Comparison of ENCODE assay signal across 12 cellular contexts in genomic region chr6:33905081-33905609, GRCh38.
A peak's percentile ranks its signal among the peaks of the same experiment; 100 is the strongest.
DNase-seq lines count a peak whose midpoint lies in the region; ATAC-seq and TF ChIP-seq lines count a peak whose summit lies in the region.
"Had no signal": no experiment of that assay in that cellular context is flagged by ENCODE, and none has a peak within 500 bp of the region (broad histone marks: within the 10 kb centered on the region; RNA-seq: fewer than 3 reads in every experiment).

No MANE protein-coding gene starts in this region.

- peaks cover 12% of the 10 kb centered on the region for H3K27me3 ChIP-seq in gastroesophageal sphincter

- peak overlapping the region; percentile 87 for H3K27ac Mint-ChIP-seq in activated naive CD8-positive, alpha-beta T cell
- H3K27ac Mint-ChIP-seq in activated naive CD8-positive, alpha-beta T cell treated with anti-CD3 and anti-CD28 coated beads, Interleukin-2, amount 50 U/mL, for 24 hours: no peak overlapping the region
- peak overlapping the region; percentile 73 for H3K27ac Mint-ChIP-seq in central memory CD8-positive, alpha-beta T cell (ENCODE audit: low read depth)
- H3K27ac Mint-ChIP-seq in HFFc6: no peak overlapping the region
- H3K27ac Mint-ChIP-seq: mesothelial cell of epicardium had no signal

- no peak for TF ChIP-seq CTCF in gastroesophageal sphincter (IDR thresholded peaks at IDR 0.05)
- no peak for TF ChIP-seq CTCF in HFFc6 (IDR thresholded peaks at IDR 0.05)

- no peak overlapping the region for H3K4me3 ChIP-seq in gastroesophageal sphincter

- no peak for ATAC-seq in activated naive CD8-positive, alpha-beta T cell treated with anti-CD3 and anti-CD28 coated beads, Interleukin-2, amount 50 U/mL, for 24 hours
- peak; percentile 83 for ATAC-seq in central memory CD8-positive, alpha-beta T cell (replicated peaks; ENCODE audit: extremely low read depth, poor library complexity, severe bottlenecking)
- no peak for ATAC-seq in gastroesophageal sphincter

- peak overlapping the region; percentile 67 for H3K4me3 Mint-ChIP-seq in activated naive CD8-positive, alpha-beta T cell
- no peak overlapping the region for H3K4me3 Mint-ChIP-seq in activated naive CD8-positive, alpha-beta T cell treated with anti-CD3 and anti-CD28 coated beads, Interleukin-2, amount 50 U/mL, for 24 hours
- H3K4me3 Mint-ChIP-seq in central memory CD8-positive, alpha-beta T cell: peak overlapping the region; percentile 51
- H3K4me3 Mint-ChIP-seq in HFFc6: no peak overlapping the region
- H3K4me3 Mint-ChIP-seq: mesothelial cell of epicardium had no signal

- no peak for TF ChIP-seq POLR2A in gastroesophageal sphincter (IDR thresholded peaks at IDR 0.05)

- no peak for DNase-seq in activated naive CD8-positive, alpha-beta T cell treated with anti-CD3 and anti-CD28 coated beads, Interleukin-2, amount 50 U/mL, for 24 hours
- DNase-seq in T-helper 22 cell (ENCODE audit: low read depth): peak; percentile 34
- DNase-seq in central memory CD8-positive, alpha-beta T cell (ENCODE audit: low spot score in 2 of 2): peak; percentile 51 to 76
- peak; percentile 14 to 84 (median 47) for DNase-seq in stimulated activated naive CD4-positive, alpha-beta T cell (lab: John Stamatoyannopoulos, UW)
- no peak for DNase-seq in HuH-7.5 (ENCODE audit: low spot score)
- DNase-seq in HFFc6: no peak
- DNase-seq: NCI-H226 had no signal

- H3K27ac ChIP-seq in gastroesophageal sphincter: no peak overlapping the region
- H3K27ac ChIP-seq: C4-2B, epithelial cell of prostate had no signal

- peaks cover 82% of the 10 kb centered on the region for H3K4me1 Mint-ChIP-seq in activated naive CD8-positive, alpha-beta T cell (ENCODE audit: low read depth)
- peaks cover 55% of the 10 kb centered on the region for H3K4me1 Mint-ChIP-seq in activated naive CD8-positive, alpha-beta T cell treated with anti-CD3 and anti-CD28 coated beads, Interleukin-2, amount 50 U/mL, for 24 hours
- H3K4me1 Mint-ChIP-seq in central memory CD8-positive, alpha-beta T cell: peaks cover 68% of the 10 kb centered on the region
- H3K4me1 Mint-ChIP-seq in HFFc6 (ENCODE audit: low read depth): no peaks in the 10 kb centered on the region

- H3K9me3 Mint-ChIP-seq in activated naive CD8-positive, alpha-beta T cell (ENCODE audit: low read depth): no peaks in the 10 kb centered on the region
- no peaks in the 10 kb centered on the region for H3K9me3 Mint-ChIP-seq in activated naive CD8-positive, alpha-beta T cell treated with anti-CD3 and anti-CD28 coated beads, Interleukin-2, amount 50 U/mL, for 24 hours
- H3K9me3 Mint-ChIP-seq in central memory CD8-positive, alpha-beta T cell: no peaks in the 10 kb centered on the region
- peaks cover 6% of the 10 kb centered on the region for H3K9me3 Mint-ChIP-seq in HFFc6
- H3K9me3 Mint-ChIP-seq: mesothelial cell of epicardium had no signal

- H3K4me1 ChIP-seq in gastroesophageal sphincter: no peaks in the 10 kb centered on the region

- H3K27me3 Mint-ChIP-seq in activated naive CD8-positive, alpha-beta T cell: no peaks in the 10 kb centered on the region
- H3K27me3 Mint-ChIP-seq in activated naive CD8-positive, alpha-beta T cell treated with anti-CD3 and anti-CD28 coated beads, Interleukin-2, amount 50 U/mL, for 24 hours: peaks cover 5% of the 10 kb centered on the region
- H3K27me3 Mint-ChIP-seq in central memory CD8-positive, alpha-beta T cell: no peaks in the 10 kb centered on the region
- H3K27me3 Mint-ChIP-seq in HFFc6 (ENCODE audit: insufficient read depth): peaks cover 69% of the 10 kb centered on the region

- H3K9me3 ChIP-seq in gastroesophageal sphincter: no peaks in the 10 kb centered on the region

- no peak for TF ChIP-seq EP300 in gastroesophageal sphincter (IDR thresholded peaks at IDR 0.05)

- no peaks in the 10 kb centered on the region for H3K36me3 Mint-ChIP-seq in activated naive CD8-positive, alpha-beta T cell
- H3K36me3 Mint-ChIP-seq in activated naive CD8-positive, alpha-beta T cell treated with anti-CD3 and anti-CD28 coated beads, Interleukin-2, amount 50 U/mL, for 24 hours (ENCODE audit: low read depth): no peaks in the 10 kb centered on the region
- peaks cover 5% of the 10 kb centered on the region for H3K36me3 Mint-ChIP-seq in central memory CD8-positive, alpha-beta T cell (ENCODE audit: insufficient read depth)
- peaks cover 6% of the 10 kb centered on the region; the same call in 1 of the 2 replicates for H3K36me3 Mint-ChIP-seq in HFFc6 (ENCODE audit: low read depth)
- H3K36me3 Mint-ChIP-seq: mesothelial cell of epicardium had no signal

- 90 to 94% methylated on average over 8 of the region's 8 CpGs for WGBS in gastroesophageal sphincter (ENCODE audit: low coverage in 1 of 2), 2 donors

- H3K36me3 ChIP-seq in gastroesophageal sphincter: no peaks in the 10 kb centered on the region

Comparison
In these comparisons a context has a peak if more than half of its experiments do, and no peak if none do; other contexts are left out.
1. H3K27ac Mint-ChIP-seq: peak in activated naive CD8-positive, alpha-beta T cell (single experiment) and central memory CD8-positive, alpha-beta T cell (single experiment); none in activated naive CD8-positive, alpha-beta T cell treated with anti-CD3 and anti-CD28 coated beads, Interleukin-2, amount 50 U/mL, for 24 hours (single experiment) and HFFc6 (single experiment).
2. H3K4me3 Mint-ChIP-seq: peak in activated naive CD8-positive, alpha-beta T cell (single experiment) and central memory CD8-positive, alpha-beta T cell (single experiment); none in activated naive CD8-positive, alpha-beta T cell treated with anti-CD3 and anti-CD28 coated beads, Interleukin-2, amount 50 U/mL, for 24 hours (single experiment) and HFFc6 (single experiment).
3. DNase-seq: peak in T-helper 22 cell (single experiment), central memory CD8-positive, alpha-beta T cell (2 of 2) and stimulated activated naive CD4-positive, alpha-beta T cell (6 of 6); none in activated naive CD8-positive, alpha-beta T cell treated with anti-CD3 and anti-CD28 coated beads, Interleukin-2, amount 50 U/mL, for 24 hours (single experiment), HuH-7.5 (single experiment) and HFFc6 (single experiment).